In the genomic region with DNA sequence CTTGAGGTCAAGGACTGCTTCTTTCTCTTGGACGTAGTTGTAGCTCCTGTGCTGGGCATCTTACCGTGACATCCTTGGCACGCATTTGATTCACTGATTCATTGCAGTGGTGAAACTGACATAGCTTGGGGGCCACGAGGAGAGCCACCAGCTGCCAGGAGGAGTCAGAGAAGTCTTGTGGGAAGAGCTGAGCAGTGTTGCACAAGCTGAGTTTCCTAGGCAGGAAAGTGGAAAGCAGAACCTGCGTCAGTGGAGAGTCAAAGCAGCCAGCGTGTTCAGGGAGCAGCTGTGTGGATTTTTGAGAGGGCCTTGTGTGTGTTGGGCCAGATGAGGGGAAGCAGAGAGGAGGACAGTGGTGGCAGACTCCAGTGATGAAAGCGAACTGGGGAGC, we compare ENCODE assay signal across 1 cellular context.
TF ChIP-seq lines count a peak whose summit lies in the region.

No MANE protein-coding gene starts in this region.

TF ChIP-seq in SK-N-SH treated with all-trans-retinoic acid at 6 μM for 48 hours, 23 proteins besides CTCF, POLR2A, EP300 and RAD21 (continued from another document):
- TF ChIP-seq, protein P1, sequence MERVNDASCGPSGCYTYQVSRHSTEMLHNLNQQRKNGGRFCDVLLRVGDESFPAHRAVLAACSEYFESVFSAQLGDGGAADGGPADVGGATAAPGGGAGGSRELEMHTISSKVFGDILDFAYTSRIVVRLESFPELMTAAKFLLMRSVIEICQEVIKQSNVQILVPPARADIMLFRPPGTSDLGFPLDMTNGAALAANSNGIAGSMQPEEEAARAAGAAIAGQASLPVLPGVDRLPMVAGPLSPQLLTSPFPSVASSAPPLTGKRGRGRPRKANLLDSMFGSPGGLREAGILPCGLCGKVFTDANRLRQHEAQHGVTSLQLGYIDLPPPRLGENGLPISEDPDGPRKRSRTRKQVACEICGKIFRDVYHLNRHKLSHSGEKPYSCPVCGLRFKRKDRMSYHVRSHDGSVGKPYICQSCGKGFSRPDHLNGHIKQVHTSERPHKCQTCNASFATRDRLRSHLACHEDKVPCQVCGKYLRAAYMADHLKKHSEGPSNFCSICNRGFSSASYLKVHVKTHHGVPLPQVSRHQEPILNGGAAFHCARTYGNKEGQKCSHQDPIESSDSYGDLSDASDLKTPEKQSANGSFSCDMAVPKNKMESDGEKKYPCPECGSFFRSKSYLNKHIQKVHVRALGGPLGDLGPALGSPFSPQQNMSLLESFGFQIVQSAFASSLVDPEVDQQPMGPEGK (CRISPR knock-in tag; IDR thresholded peaks at IDR 0.05; ENCODE audit: borderline replicate concordance), result no peak
- TF ChIP-seq SNAI2 (CRISPR knock-in tag; IDR thresholded peaks at IDR 0.05) (no peak), CREB5 (CRISPR knock-in tag; IDR thresholded peaks at IDR 0.05; ENCODE audit: low read depth) (no peak), ZNF8 (CRISPR knock-in tag; IDR thresholded peaks at IDR 0.05) (no peak), ISL1 (CRISPR knock-in tag; IDR thresholded peaks at IDR 0.05) (no peak), PPARA (CRISPR knock-in tag; IDR thresholded peaks at IDR 0.05; ENCODE audit: borderline replicate concordance) (no peak), CSDC2 (CRISPR knock-in tag; IDR thresholded peaks at IDR 0.05) (no peak)
